Comparison of ENCODE assay signal across 8 cellular contexts in genomic region chr2:160210599-160211138, GRCh38. TPM values are rescaled to one million over a fixed set of nuclear protein-coding genes. Genes with fewer than 3 reads are reported as not detected.
DNase-seq lines count a peak whose midpoint lies in the region; ATAC-seq lines count a peak whose summit lies in the region.

No MANE protein-coding gene starts in this region.

- peak; percentile 91 for DNase-seq in Daoy (ENCODE audit: low read depth)
- DNase-seq in T-helper 1 cell: peak; percentile 20 to 62 (median 39)
- peak; percentile 67 for DNase-seq in amniotic epithelial cell (ENCODE audit: low read depth)
- peak; percentile 80 for DNase-seq in iris pigment epithelial cell (ENCODE audit: low read depth)
- DNase-seq in stimulated activated CD4-positive, alpha-beta T cell treated with anti-CD3 and anti-CD28 coated beads, Interleukin-2, amount 100 ng/mL, for 4 hours (ENCODE audit: low read depth): peak; percentile 49
- no peak for DNase-seq in NCI-H2171 (lab: John Stamatoyannopoulos, UW)

- ATAC-seq in GM21360 (IDR thresholded peaks at IDR 0.05; ENCODE audit: unreplicated experiment) (peak; percentile 96), HG03565 (IDR thresholded peaks at IDR 0.05; ENCODE audit: unreplicated experiment) (peak; percentile 92)

RNA-seq across cellular contexts. Expression of gene ITGB6, which starts 10.6 kb away (rescaled TPM):
- total RNA-seq in Daoy (2014; rRNA removed; shearing (Covaris generic)): 3.1 and 4.2 TPM in 2 replicates
